Comparison of ENCODE assay signal across 8 cellular contexts in genomic region chr1:248862695-248863010, GRCh38. TPM values are rescaled to one million over a fixed set of nuclear protein-coding genes. Genes with fewer than 3 reads are reported as not detected.
DNase-seq lines count a peak whose midpoint lies in the region; ATAC-seq lines count a peak whose summit lies in the region.

No MANE protein-coding gene starts in this region.

- H3K27ac Mint-ChIP-seq in activated T-cell treated with anti-CD3 and anti-CD28 coated beads, Interleukin-2, amount 50 U/mL, for 24 hours, result peak overlapping the region; percentile 82
- peak overlapping the region; percentile 87 for H3K27ac Mint-ChIP-seq in activated naive CD8-positive, alpha-beta T cell treated with anti-CD3 and anti-CD28 coated beads, Interleukin-2, amount 10 ng/mL, durations not matched to agents 7 days and 5 days
- peak overlapping the region; percentile 58 for H3K27ac Mint-ChIP-seq in memory B cell

- POLR2A ChIA-PET in activated naive CD8-positive, alpha-beta T cell treated with anti-CD3 and anti-CD28 coated beads, Interleukin-2, amount 10 ng/mL, durations not matched to agents 7 days and 5 days (lab: Charles Lee), result interaction anchor here (0.8 to 3.9 kb wide), 3 partner anchors 11 to 37 kb away, joined by 4 to 20 read pairs (median 12); partner anchors contain the start of genes SH3BP5L and ZNF672

- DNase-seq in activated T-cell treated with anti-CD3 and anti-CD28 coated beads, Interleukin-2, amount 50 U/mL, for 24 hours, result no peak
- DNase-seq in activated T-cell treated with anti-CD3 and anti-CD28 coated beads for 4 hours (no peak), memory B cell (ENCODE audit: low spot score in 2 of 2) (no peak), islet precursor cell (no peak), HUDEP-2 (lab: John Stamatoyannopoulos, UW; ENCODE audit: unreplicated experiment in 76 of 76) (no peak), mucosa of gallbladder (ENCODE audit: low spot score) (no peak)
- DNase-seq in activated naive CD8-positive, alpha-beta T cell treated with anti-CD3 and anti-CD28 coated beads, Interleukin-2, amount 10 ng/mL, durations not matched to agents 7 days and 5 days, result no peak

- H3K4me3 Mint-ChIP-seq in activated T-cell treated with anti-CD3 and anti-CD28 coated beads, Interleukin-2, amount 50 U/mL, for 24 hours, result peak overlapping the region; percentile 83
- peak overlapping the region; percentile 92 for H3K4me3 Mint-ChIP-seq in activated naive CD8-positive, alpha-beta T cell treated with anti-CD3 and anti-CD28 coated beads, Interleukin-2, amount 10 ng/mL, durations not matched to agents 7 days and 5 days
- peak overlapping the region; percentile 91 for H3K4me3 Mint-ChIP-seq in memory B cell

- peaks cover 5% of the 10 kb centered on the region for H3K36me3 Mint-ChIP-seq in activated T-cell treated with anti-CD3 and anti-CD28 coated beads, Interleukin-2, amount 50 U/mL, for 24 hours (ENCODE audit: low read depth)
- peaks cover 2% of the 10 kb centered on the region for H3K36me3 Mint-ChIP-seq in activated naive CD8-positive, alpha-beta T cell treated with anti-CD3 and anti-CD28 coated beads, Interleukin-2, amount 10 ng/mL, durations not matched to agents 7 days and 5 days
- no peaks in the 10 kb centered on the region for H3K36me3 Mint-ChIP-seq in memory B cell

- ATAC-seq in HG03108 (IDR thresholded peaks at IDR 0.05; ENCODE audit: unreplicated experiment), result peak; percentile 1
- peak; percentile 15 for ATAC-seq in activated naive CD8-positive, alpha-beta T cell treated with anti-CD3 and anti-CD28 coated beads, Interleukin-2, amount 10 ng/mL, durations not matched to agents 7 days and 5 days (ENCODE audit: low read depth)
- no peak for ATAC-seq in memory B cell (ENCODE audit: low read depth)

- H3K27me3 Mint-ChIP-seq in activated T-cell treated with anti-CD3 and anti-CD28 coated beads, Interleukin-2, amount 50 U/mL, for 24 hours, result no peaks in the 10 kb centered on the region
- peaks cover 5% of the 10 kb centered on the region for H3K27me3 Mint-ChIP-seq in activated naive CD8-positive, alpha-beta T cell treated with anti-CD3 and anti-CD28 coated beads, Interleukin-2, amount 10 ng/mL, durations not matched to agents 7 days and 5 days
- H3K27me3 Mint-ChIP-seq in memory B cell, result no peaks in the 10 kb centered on the region

- no peaks in the 10 kb centered on the region for H3K9me3 Mint-ChIP-seq in activated T-cell treated with anti-CD3 and anti-CD28 coated beads, Interleukin-2, amount 50 U/mL, for 24 hours
- H3K9me3 Mint-ChIP-seq in activated naive CD8-positive, alpha-beta T cell treated with anti-CD3 and anti-CD28 coated beads, Interleukin-2, amount 10 ng/mL, durations not matched to agents 7 days and 5 days, result no peaks in the 10 kb centered on the region
- no peaks in the 10 kb centered on the region for H3K9me3 Mint-ChIP-seq in memory B cell

- H3K4me1 Mint-ChIP-seq in activated T-cell treated with anti-CD3 and anti-CD28 coated beads, Interleukin-2, amount 50 U/mL, for 24 hours (ENCODE audit: low read depth), result peaks cover 42% of the 10 kb centered on the region
- peaks cover 30% of the 10 kb centered on the region for H3K4me1 Mint-ChIP-seq in activated naive CD8-positive, alpha-beta T cell treated with anti-CD3 and anti-CD28 coated beads, Interleukin-2, amount 10 ng/mL, durations not matched to agents 7 days and 5 days
- peaks cover 35% of the 10 kb centered on the region for H3K4me1 Mint-ChIP-seq in memory B cell

RNA-seq across cellular contexts. Expression of gene ZNF692, which starts 3.8 kb away (rescaled TPM):
- total RNA-seq in activated naive CD8-positive, alpha-beta T cell treated with anti-CD3 and anti-CD28 coated beads, Interleukin-2, amount 10 ng/mL, durations not matched to agents 7 days and 5 days, result 10 to 100 TPM; 58.6 to 70.2 TPM
- total RNA-seq in mucosa of gallbladder, result 62.7 TPM

RNA-seq across cellular contexts. Expression of gene ZNF672, which starts 24.6 kb away (rescaled TPM):
- 10 to 100 TPM; 51.0 to 53.6 TPM for total RNA-seq in activated naive CD8-positive, alpha-beta T cell treated with anti-CD3 and anti-CD28 coated beads, Interleukin-2, amount 10 ng/mL, durations not matched to agents 7 days and 5 days
- 41.6 TPM for total RNA-seq in mucosa of gallbladder

RNA-seq across cellular contexts. Expression of gene SH3BP5L, which starts 36.9 kb away (rescaled TPM):
- 10 to 100 TPM; 32.8 to 34.7 TPM for total RNA-seq in activated naive CD8-positive, alpha-beta T cell treated with anti-CD3 and anti-CD28 coated beads, Interleukin-2, amount 10 ng/mL, durations not matched to agents 7 days and 5 days
- total RNA-seq in mucosa of gallbladder, result 40.0 TPM

RNA-seq across cellular contexts. Expression of gene PGBD2, which starts 43.4 kb away (rescaled TPM):
- 10 to 100 TPM in 1 of 2 experiments, 1 to 10 TPM in 1; 9.6 to 10.1 TPM for total RNA-seq in activated naive CD8-positive, alpha-beta T cell treated with anti-CD3 and anti-CD28 coated beads, Interleukin-2, amount 10 ng/mL, durations not matched to agents 7 days and 5 days
- total RNA-seq in mucosa of gallbladder, result 16.9 TPM
